Comparison of ENCODE assay signal across 10 cellular contexts in the genomic region with DNA sequence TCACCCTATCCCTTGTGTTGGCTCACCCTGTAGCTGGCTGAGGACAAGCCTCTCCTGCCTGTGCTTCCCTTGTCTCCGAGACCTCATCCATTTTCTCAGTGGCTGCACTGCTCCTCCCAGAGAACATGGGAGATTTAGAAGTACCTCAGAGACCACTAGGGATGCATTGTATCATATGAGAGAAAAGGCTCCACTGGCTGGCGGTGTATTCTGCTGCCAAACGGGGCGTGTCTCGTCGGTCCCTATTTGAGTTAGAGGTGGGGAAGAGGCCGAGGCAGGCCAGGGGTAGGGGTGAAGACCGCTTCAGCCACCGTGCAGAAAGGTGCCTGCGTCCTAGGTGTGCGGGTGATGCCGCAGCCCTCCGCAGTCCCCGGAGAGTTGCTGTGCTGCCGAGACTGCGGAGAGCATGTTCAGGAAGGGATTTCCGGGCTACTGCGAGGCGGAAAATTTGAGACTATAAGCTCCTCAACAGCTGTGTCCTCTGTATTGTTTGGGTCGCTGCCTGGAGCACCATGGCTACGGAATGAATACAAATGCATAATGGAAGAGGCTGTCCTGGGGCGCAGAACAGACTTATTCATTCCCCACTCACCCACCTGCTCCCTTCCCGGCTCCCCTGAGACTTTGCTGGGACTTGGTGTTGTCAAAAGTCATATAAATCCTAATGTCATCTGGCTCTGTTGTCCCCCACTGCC. TPM values are rescaled to one million over a fixed set of nuclear protein-coding genes. Genes with fewer than 3 reads are reported as not detected.
DNase-seq lines count a peak whose midpoint lies in the region; ATAC-seq and TF ChIP-seq lines count a peak whose summit lies in the region.
"Had no signal": no experiment of that assay in that cellular context is flagged by ENCODE, and none has a peak within 500 bp of the region (broad histone marks: within the 10 kb centered on the region; RNA-seq: fewer than 3 reads in every experiment).

No MANE protein-coding gene starts in this region.

- peak overlapping the region; percentile 92 to 98 (median 97) for H3K27ac Mint-ChIP-seq in brain

- H3F3A ChIP-seq in PC-9 (ENCODE audit: insufficient read depth, low read depth), result no peaks in the 10 kb centered on the region

- no peaks in the 10 kb centered on the region for H3K9me3 ChIP-seq in PC-9 (ENCODE audit: insufficient read depth, low read depth)
- H3K9me3 ChIP-seq: upper lobe of left lung had no signal

- no peak overlapping the region for H3K4me3 ChIP-seq in PC-9

- H3K9me3 Mint-ChIP-seq in brain, result peaks cover 0 to 7% (median 4%) of the 10 kb centered on the region in 5 experiments

- POLR2A ChIA-PET in PC-9 (lab: Charles Lee; ENCODE audit: unreplicated experiment), result no interaction called here

- peaks cover 11% of the 10 kb centered on the region for H3K27me3 ChIP-seq in PC-9 (ENCODE audit: insufficient read depth, low read depth)
- H3K27me3 ChIP-seq: upper lobe of left lung had no signal

- CTCF ChIA-PET in PC-9 (lab: Charles Lee), result no interaction called here

- TF ChIP-seq CTCF in brain (conservative IDR thresholded peaks at IDR 0.05), result no peak
- TF ChIP-seq CTCF in PC-9 (conservative IDR thresholded peaks at IDR 0.05), result no peak

- intact Hi-C loops in PC-9 (cut with micrococcal nuclease; ENCODE audit: unreplicated experiment), result no loop called here

- no peak overlapping the region for H3K27ac ChIP-seq in PC-9

- H3K36me3 ChIP-seq in PC-9 (ENCODE audit: low read depth), result no peaks in the 10 kb centered on the region
- H3K36me3 ChIP-seq: upper lobe of left lung had no signal

- H3K4me2 ChIP-seq in PC-9, result no peak overlapping the region

- peak overlapping the region; percentile 77 to 86 (median 80) for H3K4me3 Mint-ChIP-seq in brain

- no peaks in the 10 kb centered on the region for H4K20me1 ChIP-seq in PC-9 (ENCODE audit: insufficient read depth)

- H3K27me3 Mint-ChIP-seq in brain, result no peaks in the 10 kb centered on the region

- H3K4me1 ChIP-seq in PC-9 (replicated peaks; ENCODE audit: insufficient read depth), result no peaks in the 10 kb centered on the region
- H3K4me1 ChIP-seq: upper lobe of left lung had no signal

- H3K4me1 Mint-ChIP-seq in brain, result peaks cover 72% of the 10 kb centered on the region

- ATAC-seq in HG02798 (IDR thresholded peaks at IDR 0.05; ENCODE audit: poor library complexity, unreplicated experiment) (no peak), HG02623 (IDR thresholded peaks at IDR 0.05; ENCODE audit: unreplicated experiment) (no peak)

- H3K9me2 ChIP-seq in PC-9 (ENCODE audit: insufficient read depth), result no peaks in the 10 kb centered on the region

- DNase-seq in NCI-H1092 treated with DMSO at 0.1 percent for 48 hours (lab: John Stamatoyannopoulos, UW) (peak; percentile 86), left kidney (ENCODE audit: low read depth, low spot score) (peak; percentile 86), superior temporal gyrus (ENCODE audit: extremely low spot score) (peak; percentile 49), PC-9 (no peak)
- no peak for DNase-seq in stimulated activated naive CD4-positive, alpha-beta T cell (lab: John Stamatoyannopoulos, UW)
- DNase-seq: upper lobe of left lung had no signal

- no peak overlapping the region for H2AFZ ChIP-seq in PC-9

- H3K79me2 ChIP-seq in PC-9 (ENCODE audit: low read depth), result no peaks in the 10 kb centered on the region

- BruUV-seq in PC-9 (replicated peaks; lab: Mats Ljungman, UMichigan), result no TSS peak

- peaks cover 9% of the 10 kb centered on the region for H3K36me3 Mint-ChIP-seq in brain

RNA-seq across cellular contexts. Expression of gene SPSB4, which starts 43.9 kb away (rescaled TPM):
- polyA plus RNA-seq in brain (ENCODE audit: insufficient read depth, low read depth, low replicate concordance), result 5.4 TPM
- total RNA-seq in PC-9 (2021), result not detected in 2 replicates
- total RNA-seq: renal cortical epithelial cell had no signal

Comparison
In these comparisons a context has a peak if more than half of its experiments do, and no peak if none do; other contexts are left out.
1. DNase-seq: peak in NCI-H1092 treated with DMSO at 0.1 percent for 48 hours (single experiment), left kidney (single experiment) and superior temporal gyrus (single experiment); none in PC-9 (0 of 2) and stimulated activated naive CD4-positive, alpha-beta T cell (0 of 6).